In the genomic region with DNA sequence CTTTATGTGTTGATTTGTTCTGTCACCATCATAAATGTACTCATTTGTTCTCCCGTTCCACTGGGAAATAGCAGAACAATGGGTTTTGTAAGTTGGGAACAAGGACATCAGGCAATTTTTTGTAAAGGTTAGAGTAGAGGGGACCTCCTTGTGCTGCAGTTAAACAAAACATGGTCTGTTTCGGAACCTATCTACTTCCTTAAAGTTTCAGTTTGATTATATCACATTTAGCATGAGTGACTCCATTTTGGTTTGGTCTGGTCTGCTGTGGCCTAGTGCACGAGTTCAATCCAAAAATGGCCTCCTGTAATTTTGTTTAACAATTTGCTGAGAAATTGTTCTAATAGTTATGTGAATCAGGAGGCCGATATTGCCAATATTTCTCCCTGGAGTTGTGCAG, we compare ENCODE assay signal across 22 cellular contexts.
A peak's percentile ranks its signal among the peaks of the same experiment; 100 is the strongest.
DNase-seq lines count a peak whose midpoint lies in the region; ATAC-seq, FAIRE-seq and TF ChIP-seq lines count a peak whose summit lies in the region.
"Had no signal": no experiment of that assay in that cellular context is flagged by ENCODE, and none has a peak within 500 bp of the region (broad histone marks: within the 10 kb centered on the region; RNA-seq: fewer than 3 reads in every experiment).

No MANE protein-coding gene starts in this region.

- DNase-seq in K562 (ENCODE audit: extremely low read depth in 1 of 4, low spot score in 3 of 4) (no peak), left lung (no peak), body of pancreas (no peak)
- no peak for DNase-seq in activated CD4-positive, alpha-beta T cell treated with anti-CD3 and anti-CD28 coated beads for 4 hours
- DNase-seq: 8988T; ACHN; BE2C; Caco-2; Calu3; CD4-positive, alpha-beta T cell; CD8-positive, alpha-beta T cell; DMS79 treated with DMSO at 0.1 percent for 48 hours; EL; GDM1 had no signal

- in situ Hi-C loops in K562 (cut with MboI) = no loop called here

- TF ChIP-seq EP300 in K562 (IDR thresholded peaks at IDR 0.05; ENCODE audit: low read length) = no peak

- no peaks in the 10 kb centered on the region for H3K9me2 ChIP-seq in DOHH2 (replicated peaks; ENCODE audit: control insufficient read depth, low read length)

- TF ChIP-seq POLR2A in K562 (conservative IDR thresholded peaks at IDR 0.05) = no peak
- TF ChIP-seq POLR2A in body of pancreas (IDR thresholded peaks at IDR 0.05) = no peak

- 4% methylated on average over 4 of the region's 4 CpGs for WGBS in K562 (ENCODE audit: insufficient coverage, low coverage, missing lambda C conversion rate)
- WGBS in body of pancreas, 2 donors = 82 to 85% methylated on average over 4 of the region's 4 CpGs

- TF ChIP-seq CTCF in DOHH2 (IDR thresholded peaks at IDR 0.05; ENCODE audit: low read depth, low read length, poor library complexity, severe bottlenecking) = no peak
- no peak for TF ChIP-seq CTCF in OCI-LY3 (IDR thresholded peaks at IDR 0.05; ENCODE audit: low read depth, low read length)
- no peak for TF ChIP-seq CTCF in K562 (IDR thresholded peaks at IDR 0.05 in 2 of 3, conservative IDR thresholded peaks at IDR 0.05 in 1 of 3; ENCODE audit: insufficient read depth in 2 of 3, low read depth in 1 of 3, low read length in 3 of 3)
- no peak for TF ChIP-seq CTCF in left lung (IDR thresholded peaks at IDR 0.05)
- no peak for TF ChIP-seq CTCF in body of pancreas (IDR thresholded peaks at IDR 0.05)

- H3K4me2 ChIP-seq in DOHH2 (ENCODE audit: low read length) (peak overlapping the region; percentile 33), OCI-LY3 (ENCODE audit: low read length) (peak overlapping the region; percentile 75), K562 (ENCODE audit: insufficient read depth, low read length) (no peak overlapping the region)
- H3K4me2 ChIP-seq: BLaER1 treated with 17β-estradiol and CSF1 and Interleukin-3, amounts not matched to agents 10 nM and 100 nM had no signal

- no peak for ATAC-seq in K562
- no peak for ATAC-seq in left lung
- no peak for ATAC-seq in body of pancreas
- ATAC-seq: CD8-positive, alpha-beta T cell had no signal

- no peaks in the 10 kb centered on the region for H4K20me1 ChIP-seq in DOHH2 (ENCODE audit: control insufficient read depth, insufficient read depth, low read depth, low read length)
- no peaks in the 10 kb centered on the region for H4K20me1 ChIP-seq in OCI-LY3 (ENCODE audit: insufficient read depth, low read length)
- H4K20me1 ChIP-seq in K562 (replicated peaks; ENCODE audit: control insufficient read depth, insufficient read depth, low read length) = no peaks in the 10 kb centered on the region
- H4K20me1 ChIP-seq: BLaER1 treated with 17β-estradiol and CSF1 and Interleukin-3, amounts not matched to agents 10 nM and 100 nM had no signal

- H3K9me3 ChIP-seq in DOHH2 (ENCODE audit: control insufficient read depth, insufficient read depth, low read length) (no peaks in the 10 kb centered on the region), OCI-LY3 (ENCODE audit: insufficient read depth, low read length) (no peaks in the 10 kb centered on the region), K562 (replicated peaks; ENCODE audit: control insufficient read depth, insufficient read depth, low read depth, low read length) (no peaks in the 10 kb centered on the region), left lung (no peaks in the 10 kb centered on the region), body of pancreas (no peaks in the 10 kb centered on the region)
- H3K9me3 ChIP-seq: BE2C; BLaER1 treated with 17β-estradiol and CSF1 and Interleukin-3, amounts not matched to agents 10 nM and 100 nM; Caco-2 had no signal

- H2AFZ ChIP-seq in OCI-LY3 (ENCODE audit: low read depth, low read length) = peak overlapping the region; percentile 36; the same call in 1 of the 2 replicates
- no peak overlapping the region for H2AFZ ChIP-seq in K562 (ENCODE audit: low read depth, low read length)

- H3K9me1 ChIP-seq in K562 (ENCODE audit: control insufficient read depth, insufficient read depth, low read length) = no peaks in the 10 kb centered on the region

- H3K27ac ChIP-seq in DOHH2 (ENCODE audit: low read depth, low read length) (no peak overlapping the region), OCI-LY3 (ENCODE audit: low read length) (peak overlapping the region; percentile 85), K562 (ENCODE audit: extremely low read depth, low read depth, low read length) (no peak overlapping the region), left lung (no peak overlapping the region), body of pancreas (no peak overlapping the region)
- H3K27ac ChIP-seq: BLaER1 treated with 17β-estradiol and CSF1 and Interleukin-3, amounts not matched to agents 10 nM and 100 nM; C4-2B had no signal

- CTCF ChIA-PET in K562 (lab: Yijun Ruan, JAX; ENCODE audit: low intra/inter-chr PET ratio) = no interaction called here

- no peaks in the 10 kb centered on the region for H3F3A ChIP-seq in DOHH2 (ENCODE audit: control insufficient read depth, insufficient read depth)

- FAIRE-seq in K562 (lab: Jason Lieb, UNC) = no peak
- FAIRE-seq: A204.1, D721Med, GM12891, GM19239 had no signal

- no peaks in the 10 kb centered on the region for H3K27me3 ChIP-seq in DOHH2 (ENCODE audit: control insufficient read depth, low read length)
- no peaks in the 10 kb centered on the region for H3K27me3 ChIP-seq in OCI-LY3 (ENCODE audit: low read depth, low read length)
- H3K27me3 ChIP-seq in K562 (ENCODE audit: control insufficient read depth in 2 of 2, insufficient read depth in 2 of 2, low read length in 2 of 2) = no peaks in the 10 kb centered on the region; a peak in 1 of 5 replicates
- peaks cover 0 to 3% of the 10 kb centered on the region in 2 donors for H3K27me3 ChIP-seq in left lung
- no peaks in the 10 kb centered on the region for H3K27me3 ChIP-seq in body of pancreas
- H3K27me3 ChIP-seq: BE2C; BLaER1 treated with 17β-estradiol and CSF1 and Interleukin-3, amounts not matched to agents 10 nM and 100 nM had no signal

- H3K79me2 ChIP-seq in DOHH2 (ENCODE audit: control insufficient read depth, low read length) = no peaks in the 10 kb centered on the region
- no peaks in the 10 kb centered on the region for H3K79me2 ChIP-seq in OCI-LY3 (ENCODE audit: low read length)
- H3K79me2 ChIP-seq in K562 (ENCODE audit: control insufficient read depth, insufficient read depth, low read length) = no peaks in the 10 kb centered on the region

- intact Hi-C loops in K562 (cut with micrococcal nuclease) (no loop called here), left lung (cut with DNase I) (no loop called here), body of pancreas (cut with DNase I) (no loop called here)

- POLR2A ChIA-PET in K562 (lab: Yijun Ruan, JAX) = no interaction called here

- no TSS peak for BruUV-seq in K562 (replicated peaks; lab: Mats Ljungman, UMichigan)

- TF ChIP-seq RAD21 in K562 (CRISPR knock-in tag; conservative IDR thresholded peaks at IDR 0.05 in 1 of 2, IDR thresholded peaks at IDR 0.05 in 1 of 2) = no peak

- peak overlapping the region; percentile 58; the same call in 1 of the 2 replicates for H3K9ac ChIP-seq in OCI-LY3 (ENCODE audit: low read length)
- no peak overlapping the region for H3K9ac ChIP-seq in K562 (ENCODE audit: insufficient read depth in 1 of 2, low read depth in 2 of 2, low read length in 2 of 2)
- H3K9ac ChIP-seq: BLaER1 treated with 17β-estradiol and CSF1 and Interleukin-3, amounts not matched to agents 10 nM and 100 nM had no signal

- peaks cover 30% of the 10 kb centered on the region for H3K4me1 ChIP-seq in DOHH2 (ENCODE audit: control insufficient read depth, low read length)
- peaks cover 67% of the 10 kb centered on the region for H3K4me1 ChIP-seq in OCI-LY3 (ENCODE audit: low read length)
- H3K4me1 ChIP-seq in K562 (replicated peaks in 1 of 2; ENCODE audit: control insufficient read depth in 2 of 2, insufficient read depth in 2 of 2, low read length in 2 of 2) = no peaks in the 10 kb centered on the region
- H3K4me1 ChIP-seq in left lung = no peaks in the 10 kb centered on the region
- H3K4me1 ChIP-seq in body of pancreas = no peaks in the 10 kb centered on the region
- H3K4me1 ChIP-seq: BE2C; BLaER1 treated with 17β-estradiol and CSF1 and Interleukin-3, amounts not matched to agents 10 nM and 100 nM; Caco-2 had no signal

- no peaks in the 10 kb centered on the region for H3K36me3 ChIP-seq in DOHH2 (ENCODE audit: control insufficient read depth, low read length)
- no peaks in the 10 kb centered on the region for H3K36me3 ChIP-seq in OCI-LY3 (replicated peaks; ENCODE audit: low read depth, low read length)
- no peaks in the 10 kb centered on the region for H3K36me3 ChIP-seq in K562 (ENCODE audit: control insufficient read depth, insufficient read depth, low read length)
- H3K36me3 ChIP-seq in left lung = no peaks in the 10 kb centered on the region
- H3K36me3 ChIP-seq in body of pancreas (replicated peaks in 1 of 2; ENCODE audit: insufficient read depth in 1 of 2, low read depth in 2 of 2) = no peaks in the 10 kb centered on the region
- H3K36me3 ChIP-seq: BE2C; BLaER1 treated with 17β-estradiol and CSF1 and Interleukin-3, amounts not matched to agents 10 nM and 100 nM had no signal

- H3K4me3 ChIP-seq in DOHH2 (ENCODE audit: low read length) (peak overlapping the region; percentile 27; the same call in 1 of the 2 replicates), OCI-LY3 (ENCODE audit: low read length) (peak overlapping the region; percentile 45), K562 (no peak overlapping the region), left lung (no peak overlapping the region), body of pancreas (no peak overlapping the region)
- H3K4me3 ChIP-seq: BLaER1 treated with 17β-estradiol and CSF1 and Interleukin-3, amounts not matched to agents 10 nM and 100 nM had no signal

TF ChIP-seq in K562, 482 proteins besides CTCF, POLR2A, EP300 and RAD21:
- TF ChIP-seq NR4A1 (CRISPR knock-in tag; IDR thresholded peaks at IDR 0.05) (no peak), NR4A1 (tag; IDR thresholded peaks at IDR 0.05) (0 out of 2 replicates have a peak, but pooled peaks have one; percentile 25), KDM4B (IDR thresholded peaks at IDR 0.05; ENCODE audit: borderline replicate concordance in 2 of 2, low read depth in 1 of 2) (no peak), ARID2 (IDR thresholded peaks at IDR 0.05) (no peak)
- TF ChIP-seq, protein P1, sequence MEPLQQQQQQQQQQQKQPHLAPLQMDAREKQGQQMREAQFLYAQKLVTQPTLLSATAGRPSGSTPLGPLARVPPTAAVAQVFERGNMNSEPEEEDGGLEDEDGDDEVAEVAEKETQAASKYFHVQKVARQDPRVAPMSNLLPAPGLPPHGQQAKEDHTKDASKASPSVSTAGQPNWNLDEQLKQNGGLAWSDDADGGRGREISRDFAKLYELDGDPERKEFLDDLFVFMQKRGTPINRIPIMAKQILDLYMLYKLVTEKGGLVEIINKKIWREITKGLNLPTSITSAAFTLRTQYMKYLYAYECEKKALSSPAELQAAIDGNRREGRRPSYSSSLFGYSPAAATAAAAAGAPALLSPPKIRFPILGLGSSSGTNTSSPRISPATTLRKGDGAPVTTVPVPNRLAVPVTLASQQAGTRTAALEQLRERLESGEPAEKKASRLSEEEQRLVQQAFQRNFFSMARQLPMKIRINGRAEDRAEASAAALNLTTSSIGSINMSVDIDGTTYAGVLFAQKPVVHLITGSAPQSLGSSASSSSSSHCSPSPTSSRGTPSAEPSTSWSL (CRISPR knock-in tag; IDR thresholded peaks at IDR 0.05; ENCODE audit: borderline replicate concordance) = no peak

Comparison
In these comparisons a context has a peak if more than half of its experiments do, and no peak if none do; other contexts are left out.
1. H3K4me3 ChIP-seq: peak in DOHH2 (single experiment) and OCI-LY3 (single experiment); none in K562 (single experiment), left lung (0 of 2) and body of pancreas (0 of 2).